Comparison of ENCODE assay signal across 24 cellular contexts in genomic region chr3:162348912-162349311, GRCh38.
DNase-seq lines count a peak whose midpoint lies in the region; ATAC-seq, FAIRE-seq and TF ChIP-seq lines count a peak whose summit lies in the region.
"Had no signal": no experiment of that assay in that cellular context is flagged by ENCODE, and none has a peak within 500 bp of the region (broad histone marks: within the 10 kb centered on the region; RNA-seq: fewer than 3 reads in every experiment).

No MANE protein-coding gene starts in this region.

- no peaks in the 10 kb centered on the region for H4K20me1 ChIP-seq in GM23338 (replicated peaks; ENCODE audit: insufficient read depth)
- no peaks in the 10 kb centered on the region for H4K20me1 ChIP-seq in H1 (replicated peaks in 1 of 2; ENCODE audit: control insufficient read depth in 1 of 2, insufficient read depth in 2 of 2, low read length in 2 of 2)
- no peaks in the 10 kb centered on the region for H4K20me1 ChIP-seq in osteoblast (ENCODE audit: insufficient read depth, low read length)

- no peak overlapping the region for H2BK5ac ChIP-seq in H1 (ENCODE audit: low read depth, low read length)

- no peak overlapping the region for H4K91ac ChIP-seq in H1 (replicated peaks; ENCODE audit: insufficient read length, low read length)

- H2AFZ ChIP-seq in GM23338 (peak overlapping the region; percentile 38; the same call in 1 of the 2 replicates), H1 (ENCODE audit: low read length) (0 out of 2 replicates have a peak overlapping the region, but pooled peaks have one; percentile 5), osteoblast (ENCODE audit: low read length) (peak overlapping the region; percentile 5)
- H2AFZ ChIP-seq: PC-9 had no signal

- H3K4me2 ChIP-seq in GM23338: no peak overlapping the region
- H3K4me2 ChIP-seq in H1 (ENCODE audit: insufficient read depth in 1 of 2, low read depth in 2 of 2, low read length in 2 of 2): no peak overlapping the region
- no peak overlapping the region for H3K4me2 ChIP-seq in osteoblast (ENCODE audit: insufficient read depth, low read length)
- H3K4me2 ChIP-seq: PC-9 had no signal

- 96% methylated on average over 2 of the region's 2 CpGs; no CpG with 5 or more reads in 1 of the 2 experiments for WGBS in H1 (ENCODE audit: extremely low coverage in 1 of 2, insufficient coverage in 1 of 2, insufficient read length in 1 of 2, insufficient replicate concordance in 2 of 2, low coverage in 1 of 2, low lambda C conversion rate in 2 of 2, missing lambda C conversion rate in 1 of 2), 2 experiments

- H3K36me3 Mint-ChIP-seq in GM23338 (ENCODE audit: low read depth) (no peaks in the 10 kb centered on the region), Calu3 (ENCODE audit: insufficient read depth, unreplicated experiment) (no peaks in the 10 kb centered on the region)
- H3K36me3 Mint-ChIP-seq in CD4-positive, alpha-beta T cell (ENCODE audit: low read depth): no peaks in the 10 kb centered on the region
- H3K36me3 Mint-ChIP-seq: CD8-positive, alpha-beta memory T cell had no signal

- H3K9me3 Mint-ChIP-seq in GM23338 (no peaks in the 10 kb centered on the region), Calu3 (ENCODE audit: low read depth, unreplicated experiment) (no peaks in the 10 kb centered on the region)
- peaks cover 2% of the 10 kb centered on the region for H3K9me3 Mint-ChIP-seq in CD4-positive, alpha-beta T cell

- no peaks in the 10 kb centered on the region for H3K79me1 ChIP-seq in H1 (ENCODE audit: low read depth, low read length)

- no peak overlapping the region for H4K5ac ChIP-seq in H1 (ENCODE audit: insufficient read length, low read depth, low read length)

- no peak for TF ChIP-seq RAD21 in H1 (IDR thresholded peaks at IDR 0.05 in 1 of 2, conservative IDR thresholded peaks at IDR 0.05 in 1 of 2; ENCODE audit: low read depth in 2 of 2, low read length in 2 of 2)

- intact Hi-C loops in CD4-positive, alpha-beta T cell (cut with DNase I, micrococcal nuclease): no loop called here
- intact Hi-C loops in Calu3 (cut with micrococcal nuclease; ENCODE audit: unreplicated experiment): no loop called here

- H3K4me3 Mint-ChIP-seq in GM23338 (no peak overlapping the region), Calu3 (ENCODE audit: low read depth, unreplicated experiment) (no peak overlapping the region)
- H3K4me3 Mint-ChIP-seq in CD4-positive, alpha-beta T cell: no peak overlapping the region
- H3K4me3 Mint-ChIP-seq: CD8-positive, alpha-beta memory T cell; T-helper 17 cell had no signal

- H3K27me3 ChIP-seq in GM23338 (ENCODE audit: insufficient read depth) (no peaks in the 10 kb centered on the region), H1 (replicated peaks in 1 of 4; ENCODE audit: control insufficient read depth in 3 of 4, extremely low read depth in 1 of 4, insufficient read depth in 3 of 4, low read length in 3 of 4) (no peaks in the 10 kb centered on the region), osteoblast (ENCODE audit: insufficient read depth, low read length) (no peaks in the 10 kb centered on the region)
- no peaks in the 10 kb centered on the region for H3K27me3 ChIP-seq in CD4-positive, alpha-beta T cell (ENCODE audit: control insufficient read depth, insufficient read depth, low read length)
- H3K27me3 ChIP-seq: SJSA1 had no signal

- H3K27ac ChIP-seq in GM23338 (ENCODE audit: low read depth) (no peak overlapping the region), H1 (ENCODE audit: low read depth, low read length) (no peak overlapping the region), osteoblast (ENCODE audit: low read depth, low read length) (no peak overlapping the region), RWPE1 (no peak overlapping the region)
- no peak overlapping the region for H3K27ac ChIP-seq in CD4-positive, alpha-beta T cell (ENCODE audit: low read depth, low read length)
- H3K27ac ChIP-seq: C4-2B, PC-9, SJSA1 had no signal

- no peak for TF ChIP-seq POLR2A in H1 (IDR thresholded peaks at IDR 0.05; ENCODE audit: control extremely low read depth in 1 of 2, low read depth in 2 of 2, low read length in 2 of 2)

- ATAC-seq in GM23338: no peak
- ATAC-seq in CD4-positive, alpha-beta T cell (ENCODE audit: poor library complexity): no peak
- ATAC-seq: T-helper 17 cell had no signal

- H3K4me3 ChIP-seq in GM23338: no peak overlapping the region
- H3K4me3 ChIP-seq in H1 (ENCODE audit: extremely low read depth in 1 of 4, insufficient read depth in 2 of 4, low read depth in 3 of 4, low read length in 4 of 4): no peak overlapping the region
- no peak overlapping the region for H3K4me3 ChIP-seq in osteoblast (ENCODE audit: insufficient read depth, low read length)
- H3K4me3 ChIP-seq: PC-9, SJSA1 had no signal

- H3K9ac ChIP-seq in H1 (replicated peaks in 1 of 4; ENCODE audit: extremely low read depth in 1 of 4, low read depth in 3 of 4, low read length in 3 of 4): no peak overlapping the region

- H2BK12ac ChIP-seq in H1 (ENCODE audit: low read depth, low read length): no peak overlapping the region

- no peak overlapping the region for H4K8ac ChIP-seq in H1 (ENCODE audit: extremely low read depth, insufficient read depth, low read length)

- no peaks in the 10 kb centered on the region for H3F3A ChIP-seq in GM23338 (replicated peaks; ENCODE audit: low read depth)

- POLR2A ChIA-PET in H1 (lab: Charles Lee; ENCODE audit: partially characterized antibody): no interaction called here
- POLR2A ChIA-PET in CD4-positive, alpha-beta T cell (lab: Charles Lee): no interaction called here
- POLR2A ChIA-PET in RWPE1 (lab: Yijun Ruan, JAX; ENCODE audit: low non-redundant PET): no interaction called here

- H3K56ac ChIP-seq in H1 (replicated peaks; ENCODE audit: insufficient read length, low read depth, low read length): no peak overlapping the region

- H3K14ac ChIP-seq in H1 (ENCODE audit: insufficient read length): no peak overlapping the region

- CTCF ChIA-PET in H1 (lab: Charles Lee; ENCODE audit: partially characterized antibody) (interaction anchor here (0.9 to 1.2 kb wide), 2 partner anchors 11 to 28 kb away, joined by 3 to 4 read pairs; no protein-coding TSS in a partner anchor), RWPE1 (lab: Yijun Ruan, JAX) (interaction anchor here (0.6 kb wide), 1 partner anchor 1440 kb away, joined by 3 read pairs; no protein-coding TSS in a partner anchor), Calu3 (lab: Charles Lee) (interaction anchor here (0.6 kb wide), 1 partner anchor 120 kb away, joined by 3 read pairs; no protein-coding TSS in a partner anchor)
- CTCF ChIA-PET in CD4-positive, alpha-beta T cell (lab: Charles Lee): no interaction called here

- H2BK20ac ChIP-seq in H1 (ENCODE audit: low read length): no peak overlapping the region

- H2BK120ac ChIP-seq in H1 (replicated peaks; ENCODE audit: low read depth, low read length): no peak overlapping the region

- H3K23ac ChIP-seq in H1 (ENCODE audit: insufficient read length): no peak overlapping the region

- TF ChIP-seq CTCF in GM23338 (conservative IDR thresholded peaks at IDR 0.05; ENCODE audit: low read depth in 2 of 2) (no peak), H1 (IDR thresholded peaks at IDR 0.05; ENCODE audit: control extremely low read depth in 1 of 3, insufficient read depth in 1 of 3, low read depth in 1 of 3, low read length in 3 of 3) (no peak), osteoblast (IDR thresholded peaks at IDR 0.05; ENCODE audit: extremely low read depth, low read depth, low read length) (no peak), RWPE1 (conservative IDR thresholded peaks at IDR 0.05; ENCODE audit: low read depth) (no peak), Calu3 (IDR thresholded peaks at IDR 0.05; ENCODE audit: unreplicated experiment) (no peak)
- TF ChIP-seq CTCF in CD4-positive, alpha-beta T cell (IDR thresholded peaks at IDR 0.05): no peak

- H2BK15ac ChIP-seq in H1 (ENCODE audit: low read length): no peak overlapping the region

- no peak for TF ChIP-seq EP300 in H1 (IDR thresholded peaks at IDR 0.05; ENCODE audit: borderline replicate concordance in 1 of 2, low read depth in 2 of 2, low read length in 2 of 2)

- no peak overlapping the region for H3K27ac Mint-ChIP-seq in GM23338
- H3K27ac Mint-ChIP-seq in CD4-positive, alpha-beta T cell: no peak overlapping the region
- no peak overlapping the region for H3K27ac Mint-ChIP-seq in Calu3 (ENCODE audit: unreplicated experiment)
- H3K27ac Mint-ChIP-seq: CD8-positive, alpha-beta memory T cell; T-helper 17 cell had no signal

- H3K36me3 ChIP-seq in GM23338 (ENCODE audit: insufficient read depth): no peaks in the 10 kb centered on the region
- H3K36me3 ChIP-seq in H1 (ENCODE audit: control insufficient read depth in 2 of 4, insufficient read depth in 4 of 4, low read length in 3 of 4): no peaks in the 10 kb centered on the region
- H3K36me3 ChIP-seq in osteoblast (ENCODE audit: insufficient read depth, low read length): no peaks in the 10 kb centered on the region
- H3K36me3 ChIP-seq: SJSA1 had no signal

- H3K79me2 ChIP-seq in GM23338 (replicated peaks; ENCODE audit: insufficient read depth): no peaks in the 10 kb centered on the region
- H3K79me2 ChIP-seq in H1 (ENCODE audit: control insufficient read depth in 1 of 2, insufficient read depth in 2 of 2, low read length in 2 of 2): no peaks in the 10 kb centered on the region
- no peaks in the 10 kb centered on the region for H3K79me2 ChIP-seq in osteoblast (ENCODE audit: insufficient read depth, low read length)

- H3K9me2 ChIP-seq in GM23338 (ENCODE audit: insufficient read depth): no peaks in the 10 kb centered on the region

- H3K4me1 Mint-ChIP-seq in GM23338: no peaks in the 10 kb centered on the region
- no peaks in the 10 kb centered on the region for H3K4me1 Mint-ChIP-seq in CD4-positive, alpha-beta T cell (ENCODE audit: low read depth)
- no peaks in the 10 kb centered on the region for H3K4me1 Mint-ChIP-seq in Calu3 (ENCODE audit: low read depth, unreplicated experiment)
- H3K4me1 Mint-ChIP-seq: CD8-positive, alpha-beta memory T cell; T-helper 17 cell had no signal

- no TSS peak for BruUV-seq in Calu3 (replicated peaks; lab: Mats Ljungman, UMichigan)

- FAIRE-seq in H1 (lab: Jason Lieb, UNC): no peak
- FAIRE-seq: A204.1, GM12892, GM19239 had no signal

- H3K9me3 ChIP-seq in H1 (ENCODE audit: insufficient read depth in 2 of 2, low read depth in 1 of 2, low read length in 1 of 2) (no peaks in the 10 kb centered on the region), osteoblast (ENCODE audit: low read depth, low read length) (no peaks in the 10 kb centered on the region)
- no peaks in the 10 kb centered on the region for H3K9me3 ChIP-seq in CD4-positive, alpha-beta T cell (ENCODE audit: control insufficient read depth, low read length)

- H3K18ac ChIP-seq in H1 (ENCODE audit: extremely low read depth, low read length): no peak overlapping the region

- H3K4ac ChIP-seq in H1 (replicated peaks; ENCODE audit: insufficient read length, low read depth, low read length): no peak overlapping the region

- H2AK5ac ChIP-seq in H1 (ENCODE audit: low read depth, low read length): no peak overlapping the region

- no peak for DNase-seq in GM23338 (ENCODE audit: low spot score)
- DNase-seq in OCI-M1 (lab: John Stamatoyannopoulos, UW): peak; percentile 11
- DNase-seq in H1 (ENCODE audit: low read depth in 1 of 2, low spot score in 2 of 2): no peak
- no peak for DNase-seq in osteoblast (ENCODE audit: insufficient read length, low spot score, missing footprints)
- no peak for DNase-seq in CD4-positive, alpha-beta T cell
- DNase-seq in RWPE1 (ENCODE audit: low spot score): no peak
- no peak for DNase-seq in Calu3
- DNase-seq: CD8-positive, alpha-beta memory T cell; DND-41; H7; NCI-H1048; NCI-H1436 treated with DMSO at 0.1 percent for 48 hours; NCI-H2029; NCI-H345; NCI-H510A treated with DMSO at 0.1 percent for 48 hours; NCI-H774; PC-9; Right ventricle myocardium superior; T-helper 17 cell had no signal

- H3K23me2 ChIP-seq in H1 (ENCODE audit: low read depth, low read length): no peaks in the 10 kb centered on the region

- H3K27me3 Mint-ChIP-seq in GM23338 (ENCODE audit: insufficient read depth, low read depth, poor library complexity) (no peaks in the 10 kb centered on the region), Calu3 (ENCODE audit: unreplicated experiment) (no peaks in the 10 kb centered on the region)
- H3K27me3 Mint-ChIP-seq in CD4-positive, alpha-beta T cell: no peaks in the 10 kb centered on the region
- H3K27me3 Mint-ChIP-seq: CD8-positive, alpha-beta memory T cell; T-helper 17 cell had no signal

- H3K4me1 ChIP-seq in GM23338 (ENCODE audit: insufficient read depth) (no peaks in the 10 kb centered on the region), H1 (replicated peaks in 1 of 4; ENCODE audit: control insufficient read depth in 3 of 4, insufficient read depth in 4 of 4, low read length in 3 of 4) (no peaks in the 10 kb centered on the region), osteoblast (ENCODE audit: insufficient read depth, low read length) (no peaks in the 10 kb centered on the region)
- H3K4me1 ChIP-seq: SJSA1 had no signal
